1 cellular context compared by ENCODE assay signal in the genomic region with DNA sequence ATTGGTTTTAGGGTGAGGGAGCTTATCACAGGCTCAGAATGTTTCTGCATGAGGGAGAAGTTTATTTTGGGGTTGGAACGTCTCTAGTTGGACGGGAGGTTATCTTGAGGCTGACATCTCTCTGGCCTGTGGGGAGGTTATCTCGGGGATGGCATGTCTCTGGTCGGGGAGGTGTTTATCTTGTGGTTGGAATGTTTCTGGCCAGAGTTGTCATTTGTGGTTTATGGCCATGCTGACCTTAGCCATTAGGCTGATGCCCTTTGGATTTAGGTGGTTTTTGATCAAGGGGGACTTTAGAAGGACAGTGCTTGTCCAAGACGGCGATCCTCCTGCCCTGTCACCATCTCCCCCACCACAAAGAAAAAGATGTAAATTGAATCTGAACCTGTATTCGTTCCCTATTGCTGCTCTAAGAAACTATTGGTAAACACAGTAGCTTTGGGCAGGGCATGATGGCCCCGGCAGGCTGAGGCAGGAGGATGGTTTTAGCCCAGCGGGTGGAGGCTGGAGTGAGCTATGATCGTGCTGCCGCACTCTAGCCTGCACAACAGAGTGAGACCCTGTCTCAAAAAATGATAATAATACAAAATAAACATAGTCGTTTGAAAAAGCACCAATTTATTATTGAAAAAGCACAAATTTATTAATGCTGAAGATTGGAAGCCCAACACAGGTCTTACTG.
TF ChIP-seq lines count a peak whose summit lies in the region.

No MANE protein-coding gene starts in this region.

TF ChIP-seq in HepG2, 621 proteins besides CTCF, POLR2A, EP300 and RAD21 (continued from another document):
- TF ChIP-seq ZNF383 (CRISPR knock-in tag; IDR thresholded peaks at IDR 0.05; ENCODE audit: borderline replicate concordance) (no peak), IRX3 (CRISPR knock-in tag; IDR thresholded peaks at IDR 0.05; ENCODE audit: borderline replicate concordance, low read depth) (no peak), MAFG (CRISPR knock-in tag; IDR thresholded peaks at IDR 0.05) (no peak), RNF2 (conservative IDR thresholded peaks at IDR 0.05; ENCODE audit: low read depth) (no peak), NFIC (IDR thresholded peaks at IDR 0.05; ENCODE audit: low read length) (no peak), ATM (IDR thresholded peaks at IDR 0.05; ENCODE audit: borderline replicate concordance) (no peak), ARID2 (CRISPR knock-in tag; IDR thresholded peaks at IDR 0.05; ENCODE audit: borderline replicate concordance) (no peak), RBFOX2 (IDR thresholded peaks at IDR 0.05; ENCODE audit: low read depth, low read length) (no peak), ELF1 (CRISPR knock-in tag; IDR thresholded peaks at IDR 0.05) (no peak), ASH2L (IDR thresholded peaks at IDR 0.05; ENCODE audit: insufficient read length, low read depth, low read length) (no peak), SRY (CRISPR knock-in tag; IDR thresholded peaks at IDR 0.05) (no peak), ZFP36 (IDR thresholded peaks at IDR 0.05; ENCODE audit: borderline replicate concordance, low read depth, low read length, partially characterized antibody) (no peak), ZNF644 (CRISPR knock-in tag; IDR thresholded peaks at IDR 0.05; ENCODE audit: low read depth) (no peak), CBX5 (CRISPR knock-in tag; IDR thresholded peaks at IDR 0.05; ENCODE audit: borderline replicate concordance) (no peak), KDM6A (CRISPR knock-in tag; IDR thresholded peaks at IDR 0.05; ENCODE audit: low read depth) (no peak), CEBPB (IDR thresholded peaks at IDR 0.05; ENCODE audit: borderline replicate concordance, low read depth, low read length) (no peak), TGIF2 (CRISPR knock-in tag; IDR thresholded peaks at IDR 0.05) (no peak), ZNF670 (CRISPR knock-in tag; IDR thresholded peaks at IDR 0.05; ENCODE audit: borderline replicate concordance) (no peak), FOXA1 (IDR thresholded peaks at IDR 0.05) (no peak), FOXA1 (CRISPR knock-in tag; IDR thresholded peaks at IDR 0.05) (peak; percentile 59; the same call in 1 of the 2 replicates), ZFP41 (CRISPR knock-in tag; IDR thresholded peaks at IDR 0.05; ENCODE audit: borderline replicate concordance) (no peak), ZNF792 (CRISPR knock-in tag; IDR thresholded peaks at IDR 0.05) (no peak), HHEX (CRISPR knock-in tag; IDR thresholded peaks at IDR 0.05) (no peak), NFE2L2 (IDR thresholded peaks at IDR 0.05; ENCODE audit: low read length) (no peak), ZNF598 (CRISPR knock-in tag; IDR thresholded peaks at IDR 0.05; ENCODE audit: borderline replicate concordance) (no peak), ZNF367 (CRISPR knock-in tag; IDR thresholded peaks at IDR 0.05; ENCODE audit: borderline replicate concordance) (no peak)
- TF ChIP-seq, protein P1, sequence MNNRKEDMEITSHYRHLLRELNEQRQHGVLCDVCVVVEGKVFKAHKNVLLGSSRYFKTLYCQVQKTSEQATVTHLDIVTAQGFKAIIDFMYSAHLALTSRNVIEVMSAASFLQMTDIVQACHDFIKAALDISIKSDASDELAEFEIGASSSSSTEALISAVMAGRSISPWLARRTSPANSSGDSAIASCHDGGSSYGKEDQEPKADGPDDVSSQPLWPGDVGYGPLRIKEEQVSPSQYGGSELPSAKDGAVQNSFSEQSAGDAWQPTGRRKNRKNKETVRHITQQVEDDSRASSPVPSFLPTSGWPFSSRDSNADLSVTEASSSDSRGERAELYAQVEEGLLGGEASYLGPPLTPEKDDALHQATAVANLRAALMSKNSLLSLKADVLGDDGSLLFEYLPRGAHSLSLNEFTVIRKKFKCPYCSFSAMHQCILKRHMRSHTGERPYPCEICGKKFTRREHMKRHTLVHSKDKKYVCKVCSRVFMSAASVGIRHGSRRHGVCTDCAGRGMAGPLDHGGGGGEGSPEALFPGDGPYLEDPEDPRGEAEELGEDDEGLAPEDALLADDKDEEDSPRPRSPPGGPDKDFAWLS (CRISPR knock-in tag; IDR thresholded peaks at IDR 0.05; ENCODE audit: borderline replicate concordance): no peak
- TF ChIP-seq, protein P2, sequence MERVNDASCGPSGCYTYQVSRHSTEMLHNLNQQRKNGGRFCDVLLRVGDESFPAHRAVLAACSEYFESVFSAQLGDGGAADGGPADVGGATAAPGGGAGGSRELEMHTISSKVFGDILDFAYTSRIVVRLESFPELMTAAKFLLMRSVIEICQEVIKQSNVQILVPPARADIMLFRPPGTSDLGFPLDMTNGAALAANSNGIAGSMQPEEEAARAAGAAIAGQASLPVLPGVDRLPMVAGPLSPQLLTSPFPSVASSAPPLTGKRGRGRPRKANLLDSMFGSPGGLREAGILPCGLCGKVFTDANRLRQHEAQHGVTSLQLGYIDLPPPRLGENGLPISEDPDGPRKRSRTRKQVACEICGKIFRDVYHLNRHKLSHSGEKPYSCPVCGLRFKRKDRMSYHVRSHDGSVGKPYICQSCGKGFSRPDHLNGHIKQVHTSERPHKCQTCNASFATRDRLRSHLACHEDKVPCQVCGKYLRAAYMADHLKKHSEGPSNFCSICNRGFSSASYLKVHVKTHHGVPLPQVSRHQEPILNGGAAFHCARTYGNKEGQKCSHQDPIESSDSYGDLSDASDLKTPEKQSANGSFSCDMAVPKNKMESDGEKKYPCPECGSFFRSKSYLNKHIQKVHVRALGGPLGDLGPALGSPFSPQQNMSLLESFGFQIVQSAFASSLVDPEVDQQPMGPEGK (CRISPR knock-in tag; IDR thresholded peaks at IDR 0.05): peak; percentile 53; the same call in 1 of the 2 replicates
- TF ChIP-seq, protein P3, sequence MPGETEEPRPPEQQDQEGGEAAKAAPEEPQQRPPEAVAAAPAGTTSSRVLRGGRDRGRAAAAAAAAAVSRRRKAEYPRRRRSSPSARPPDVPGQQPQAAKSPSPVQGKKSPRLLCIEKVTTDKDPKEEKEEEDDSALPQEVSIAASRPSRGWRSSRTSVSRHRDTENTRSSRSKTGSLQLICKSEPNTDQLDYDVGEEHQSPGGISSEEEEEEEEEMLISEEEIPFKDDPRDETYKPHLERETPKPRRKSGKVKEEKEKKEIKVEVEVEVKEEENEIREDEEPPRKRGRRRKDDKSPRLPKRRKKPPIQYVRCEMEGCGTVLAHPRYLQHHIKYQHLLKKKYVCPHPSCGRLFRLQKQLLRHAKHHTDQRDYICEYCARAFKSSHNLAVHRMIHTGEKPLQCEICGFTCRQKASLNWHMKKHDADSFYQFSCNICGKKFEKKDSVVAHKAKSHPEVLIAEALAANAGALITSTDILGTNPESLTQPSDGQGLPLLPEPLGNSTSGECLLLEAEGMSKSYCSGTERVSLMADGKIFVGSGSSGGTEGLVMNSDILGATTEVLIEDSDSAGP (CRISPR knock-in tag; IDR thresholded peaks at IDR 0.05; ENCODE audit: borderline replicate concordance): no peak
- TF ChIP-seq, protein P4, sequence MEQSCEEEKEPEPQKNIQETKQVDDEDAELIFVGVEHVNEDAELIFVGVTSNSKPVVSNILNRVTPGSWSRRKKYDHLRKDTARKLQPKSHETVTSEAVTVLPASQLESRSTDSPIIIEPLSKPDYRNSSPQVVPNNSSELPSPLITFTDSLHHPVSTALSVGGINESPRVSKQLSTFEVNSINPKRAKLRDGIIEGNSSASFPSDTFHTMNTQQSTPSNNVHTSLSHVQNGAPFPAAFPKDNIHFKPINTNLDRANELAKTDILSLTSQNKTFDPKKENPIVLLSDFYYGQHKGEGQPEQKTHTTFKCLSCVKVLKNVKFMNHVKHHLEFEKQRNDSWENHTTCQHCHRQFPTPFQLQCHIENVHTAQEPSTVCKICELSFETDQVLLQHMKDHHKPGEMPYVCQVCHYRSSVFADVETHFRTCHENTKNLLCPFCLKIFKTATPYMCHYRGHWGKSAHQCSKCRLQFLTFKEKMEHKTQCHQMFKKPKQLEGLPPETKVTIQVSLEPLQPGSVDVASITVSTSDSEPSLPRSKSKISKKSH (CRISPR knock-in tag; IDR thresholded peaks at IDR 0.05; ENCODE audit: borderline replicate concordance): no peak
- TF ChIP-seq, protein P5, sequence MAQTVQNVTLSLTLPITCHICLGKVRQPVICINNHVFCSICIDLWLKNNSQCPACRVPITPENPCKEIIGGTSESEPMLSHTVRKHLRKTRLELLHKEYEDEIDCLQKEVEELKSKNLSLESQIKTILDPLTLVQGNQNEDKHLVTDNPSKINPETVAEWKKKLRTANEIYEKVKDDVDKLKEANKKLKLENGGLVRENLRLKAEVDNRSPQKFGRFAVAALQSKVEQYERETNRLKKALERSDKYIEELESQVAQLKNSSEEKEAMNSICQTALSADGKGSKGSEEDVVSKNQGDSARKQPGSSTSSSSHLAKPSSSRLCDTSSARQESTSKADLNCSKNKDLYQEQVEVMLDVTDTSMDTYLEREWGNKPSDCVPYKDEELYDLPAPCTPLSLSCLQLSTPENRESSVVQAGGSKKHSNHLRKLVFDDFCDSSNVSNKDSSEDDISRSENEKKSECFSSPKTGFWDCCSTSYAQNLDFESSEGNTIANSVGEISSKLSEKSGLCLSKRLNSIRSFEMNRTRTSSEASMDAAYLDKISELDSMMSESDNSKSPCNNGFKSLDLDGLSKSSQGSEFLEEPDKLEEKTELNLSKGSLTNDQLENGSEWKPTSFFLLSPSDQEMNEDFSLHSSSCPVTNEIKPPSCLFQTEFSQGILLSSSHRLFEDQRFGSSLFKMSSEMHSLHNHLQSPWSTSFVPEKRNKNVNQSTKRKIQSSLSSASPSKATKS (CRISPR knock-in tag; IDR thresholded peaks at IDR 0.05): no peak
- TF ChIP-seq, protein P6, sequence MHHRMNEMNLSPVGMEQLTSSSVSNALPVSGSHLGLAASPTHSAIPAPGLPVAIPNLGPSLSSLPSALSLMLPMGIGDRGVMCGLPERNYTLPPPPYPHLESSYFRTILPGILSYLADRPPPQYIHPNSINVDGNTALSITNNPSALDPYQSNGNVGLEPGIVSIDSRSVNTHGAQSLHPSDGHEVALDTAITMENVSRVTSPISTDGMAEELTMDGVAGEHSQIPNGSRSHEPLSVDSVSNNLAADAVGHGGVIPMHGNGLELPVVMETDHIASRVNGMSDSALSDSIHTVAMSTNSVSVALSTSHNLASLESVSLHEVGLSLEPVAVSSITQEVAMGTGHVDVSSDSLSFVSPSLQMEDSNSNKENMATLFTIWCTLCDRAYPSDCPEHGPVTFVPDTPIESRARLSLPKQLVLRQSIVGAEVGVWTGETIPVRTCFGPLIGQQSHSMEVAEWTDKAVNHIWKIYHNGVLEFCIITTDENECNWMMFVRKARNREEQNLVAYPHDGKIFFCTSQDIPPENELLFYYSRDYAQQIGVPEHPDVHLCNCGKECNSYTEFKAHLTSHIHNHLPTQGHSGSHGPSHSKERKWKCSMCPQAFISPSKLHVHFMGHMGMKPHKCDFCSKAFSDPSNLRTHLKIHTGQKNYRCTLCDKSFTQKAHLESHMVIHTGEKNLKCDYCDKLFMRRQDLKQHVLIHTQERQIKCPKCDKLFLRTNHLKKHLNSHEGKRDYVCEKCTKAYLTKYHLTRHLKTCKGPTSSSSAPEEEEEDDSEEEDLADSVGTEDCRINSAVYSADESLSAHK (CRISPR knock-in tag; IDR thresholded peaks at IDR 0.05; ENCODE audit: borderline replicate concordance): no peak
- TF ChIP-seq, protein P7, sequence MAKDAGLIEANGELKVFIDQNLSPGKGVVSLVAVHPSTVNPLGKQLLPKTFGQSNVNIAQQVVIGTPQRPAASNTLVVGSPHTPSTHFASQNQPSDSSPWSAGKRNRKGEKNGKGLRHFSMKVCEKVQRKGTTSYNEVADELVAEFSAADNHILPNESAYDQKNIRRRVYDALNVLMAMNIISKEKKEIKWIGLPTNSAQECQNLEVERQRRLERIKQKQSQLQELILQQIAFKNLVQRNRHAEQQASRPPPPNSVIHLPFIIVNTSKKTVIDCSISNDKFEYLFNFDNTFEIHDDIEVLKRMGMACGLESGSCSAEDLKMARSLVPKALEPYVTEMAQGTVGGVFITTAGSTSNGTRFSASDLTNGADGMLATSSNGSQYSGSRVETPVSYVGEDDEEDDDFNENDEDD (CRISPR knock-in tag; IDR thresholded peaks at IDR 0.05; ENCODE audit: borderline replicate concordance): no peak
- TF ChIP-seq, protein P8, sequence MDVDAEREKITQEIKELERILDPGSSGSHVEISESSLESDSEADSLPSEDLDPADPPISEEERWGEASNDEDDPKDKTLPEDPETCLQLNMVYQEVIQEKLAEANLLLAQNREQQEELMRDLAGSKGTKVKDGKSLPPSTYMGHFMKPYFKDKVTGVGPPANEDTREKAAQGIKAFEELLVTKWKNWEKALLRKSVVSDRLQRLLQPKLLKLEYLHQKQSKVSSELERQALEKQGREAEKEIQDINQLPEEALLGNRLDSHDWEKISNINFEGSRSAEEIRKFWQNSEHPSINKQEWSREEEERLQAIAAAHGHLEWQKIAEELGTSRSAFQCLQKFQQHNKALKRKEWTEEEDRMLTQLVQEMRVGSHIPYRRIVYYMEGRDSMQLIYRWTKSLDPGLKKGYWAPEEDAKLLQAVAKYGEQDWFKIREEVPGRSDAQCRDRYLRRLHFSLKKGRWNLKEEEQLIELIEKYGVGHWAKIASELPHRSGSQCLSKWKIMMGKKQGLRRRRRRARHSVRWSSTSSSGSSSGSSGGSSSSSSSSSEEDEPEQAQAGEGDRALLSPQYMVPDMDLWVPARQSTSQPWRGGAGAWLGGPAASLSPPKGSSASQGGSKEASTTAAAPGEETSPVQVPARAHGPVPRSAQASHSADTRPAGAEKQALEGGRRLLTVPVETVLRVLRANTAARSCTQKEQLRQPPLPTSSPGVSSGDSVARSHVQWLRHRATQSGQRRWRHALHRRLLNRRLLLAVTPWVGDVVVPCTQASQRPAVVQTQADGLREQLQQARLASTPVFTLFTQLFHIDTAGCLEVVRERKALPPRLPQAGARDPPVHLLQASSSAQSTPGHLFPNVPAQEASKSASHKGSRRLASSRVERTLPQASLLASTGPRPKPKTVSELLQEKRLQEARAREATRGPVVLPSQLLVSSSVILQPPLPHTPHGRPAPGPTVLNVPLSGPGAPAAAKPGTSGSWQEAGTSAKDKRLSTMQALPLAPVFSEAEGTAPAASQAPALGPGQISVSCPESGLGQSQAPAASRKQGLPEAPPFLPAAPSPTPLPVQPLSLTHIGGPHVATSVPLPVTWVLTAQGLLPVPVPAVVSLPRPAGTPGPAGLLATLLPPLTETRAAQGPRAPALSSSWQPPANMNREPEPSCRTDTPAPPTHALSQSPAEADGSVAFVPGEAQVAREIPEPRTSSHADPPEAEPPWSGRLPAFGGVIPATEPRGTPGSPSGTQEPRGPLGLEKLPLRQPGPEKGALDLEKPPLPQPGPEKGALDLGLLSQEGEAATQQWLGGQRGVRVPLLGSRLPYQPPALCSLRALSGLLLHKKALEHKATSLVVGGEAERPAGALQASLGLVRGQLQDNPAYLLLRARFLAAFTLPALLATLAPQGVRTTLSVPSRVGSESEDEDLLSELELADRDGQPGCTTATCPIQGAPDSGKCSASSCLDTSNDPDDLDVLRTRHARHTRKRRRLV (CRISPR knock-in tag; IDR thresholded peaks at IDR 0.05): no peak
